Comparison of ENCODE assay signal across 12 cellular contexts in the genomic region with DNA sequence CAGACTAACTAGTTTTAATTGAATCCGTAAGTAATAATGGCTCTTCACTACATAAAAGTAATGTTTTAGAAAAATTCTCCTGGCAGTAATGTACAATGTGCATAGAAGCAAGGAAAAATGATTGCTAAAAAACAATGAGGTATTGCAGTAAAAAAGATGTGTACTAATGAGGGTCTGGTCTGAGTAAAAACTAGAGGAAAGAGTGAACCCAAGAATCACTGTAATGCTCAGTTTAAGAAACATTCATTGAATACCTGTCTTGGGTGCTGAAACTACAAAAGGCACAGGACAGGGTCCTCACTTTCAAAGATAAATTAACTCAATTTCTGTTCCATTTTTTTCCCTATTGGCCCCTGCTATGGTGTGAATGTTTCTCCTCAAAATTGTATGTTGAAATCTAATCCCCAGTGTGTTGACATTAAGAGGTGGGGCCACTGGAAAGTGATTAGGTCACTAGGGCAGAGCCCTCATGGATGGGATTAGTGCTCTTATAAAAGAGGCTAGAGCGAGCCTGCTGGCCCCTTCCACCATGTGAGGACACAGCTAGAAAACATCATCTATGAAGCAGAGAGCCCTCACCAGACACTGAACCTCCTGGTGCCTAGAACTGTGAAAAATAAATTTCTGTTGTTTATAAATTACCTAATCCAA. TPM values are rescaled to one million over a fixed set of nuclear protein-coding genes. Genes with fewer than 3 reads are reported as not detected.
DNase-seq lines count a peak whose midpoint lies in the region; ATAC-seq and TF ChIP-seq lines count a peak whose summit lies in the region.
"Had no signal": no experiment of that assay in that cellular context is flagged by ENCODE, and none has a peak within 500 bp of the region (broad histone marks: within the 10 kb centered on the region; RNA-seq: fewer than 3 reads in every experiment).

No MANE protein-coding gene starts in this region.

- H3K4ac ChIP-seq in H9 (ENCODE audit: low read depth, low read length): no peak overlapping the region

- no peak overlapping the region for H3K18ac ChIP-seq in H9 (ENCODE audit: insufficient read length, low read depth, low read length)

- no peaks in the 10 kb centered on the region for H3K36me3 Mint-ChIP-seq in Calu3 (ENCODE audit: insufficient read depth, unreplicated experiment)
- no peaks in the 10 kb centered on the region for H3K36me3 Mint-ChIP-seq in H9 (ENCODE audit: insufficient read depth in 1 of 3, low read depth in 3 of 3)

- H3K4me3 ChIP-seq in right atrium auricular region: no peak overlapping the region
- H3K4me3 ChIP-seq: body of pancreas had no signal

- no peaks in the 10 kb centered on the region for H3K36me3 ChIP-seq in right atrium auricular region

- no peak overlapping the region for H2BK20ac ChIP-seq in H9 (ENCODE audit: low read depth, low read length, poor library complexity, severe bottlenecking)

- H2AK5ac ChIP-seq in H9 (ENCODE audit: insufficient read length, low read length): no peak overlapping the region

- H4K8ac ChIP-seq in H9 (replicated peaks; ENCODE audit: insufficient read length, low read depth, low read length): no peak overlapping the region

- CTCF ChIA-PET in Calu3 (lab: Charles Lee): interaction anchor here (0.5 to 1.3 kb wide), 3 partner anchors 9 to 58 kb away, joined by 3 to 4 read pairs (median 4); partner anchors contain the start of gene RPS6KA5

- peaks cover 49% of the 10 kb centered on the region for H3K4me1 Mint-ChIP-seq in Calu3 (ENCODE audit: low read depth, unreplicated experiment)
- H3K4me1 Mint-ChIP-seq in H9: peaks cover 0 to 4% of the 10 kb centered on the region in 2 experiments; a peak in 1 of 4 replicates

- H3K9me3 ChIP-seq in right atrium auricular region (no peaks in the 10 kb centered on the region), H9 (ENCODE audit: control insufficient read depth, low read depth, low read length) (no peaks in the 10 kb centered on the region)
- H3K9me3 ChIP-seq: body of pancreas had no signal

- H4K91ac ChIP-seq in H9 (ENCODE audit: insufficient read length, low read depth, low read length): no peak overlapping the region

- no TSS peak for BruUV-seq in Calu3 (replicated peaks; lab: Mats Ljungman, UMichigan)

- no peak overlapping the region for H2BK5ac ChIP-seq in H9 (ENCODE audit: insufficient read length, low read length)

- H4K20me1 ChIP-seq in H9 (ENCODE audit: control insufficient read depth, insufficient read depth, insufficient read length): no peaks in the 10 kb centered on the region

- no peak overlapping the region for H3K56ac ChIP-seq in H9 (ENCODE audit: insufficient read length, low read depth, low read length)

- no peak for TF ChIP-seq CTCF in Calu3 (IDR thresholded peaks at IDR 0.05; ENCODE audit: unreplicated experiment)
- TF ChIP-seq CTCF in right atrium auricular region (IDR thresholded peaks at IDR 0.05): no peak
- TF ChIP-seq CTCF in H9 (conservative IDR thresholded peaks at IDR 0.05): no peak

- peaks cover 0 to 6% of the 10 kb centered on the region in 2 donors for H3K4me1 ChIP-seq in right atrium auricular region
- H3K4me1 ChIP-seq in H9 (ENCODE audit: insufficient read depth, low read length): no peaks in the 10 kb centered on the region

- H2BK15ac ChIP-seq in H9 (ENCODE audit: low read depth, low read length): no peak overlapping the region

- H3K23ac ChIP-seq in H9 (ENCODE audit: insufficient read length, low read depth, low read length): no peak overlapping the region

- no peaks in the 10 kb centered on the region for H3K79me1 ChIP-seq in H9 (ENCODE audit: insufficient read depth, low read depth, low read length, poor library complexity, severe bottlenecking)

- H3K27ac ChIP-seq in right atrium auricular region (peak overlapping the region in 1 of 2 donors; percentile 29), H9 (ENCODE audit: insufficient read length, low read depth, low read length) (no peak overlapping the region)

- DNase-seq in Calu3: peak; percentile 9
- peak; percentile 26 for DNase-seq in NCI-H524 treated with DMSO at 0.1 percent for 48 hours (lab: John Stamatoyannopoulos, UW)
- DNase-seq in right atrium auricular region (ENCODE audit: low spot score): peak; percentile 65
- DNase-seq in UCSD-AML1 (lab: John Stamatoyannopoulos, UW; ENCODE audit: unreplicated experiment): no peak
- DNase-seq in NCI-H2029 (lab: John Stamatoyannopoulos, UW): no peak
- DNase-seq in middle frontal gyrus (ENCODE audit: extremely low spot score, low spot score): no peak
- DNase-seq in H9: no peak
- DNase-seq: DMS79, NCI-H774 had no signal

- no peak overlapping the region for H3K9ac ChIP-seq in H9 (ENCODE audit: extremely low read depth, insufficient read length, low read length)

- H2AFZ ChIP-seq in H9 (ENCODE audit: low read length): no peak overlapping the region

- no peak overlapping the region for H3T11ph ChIP-seq in H9 (ENCODE audit: low read length)

- H2BK120ac ChIP-seq in H9 (ENCODE audit: low read depth, low read length, poor library complexity, severe bottlenecking): no peak overlapping the region

- no peaks in the 10 kb centered on the region for H3K23me2 ChIP-seq in H9 (ENCODE audit: insufficient read length, low read depth, low read length, poor library complexity, severe bottlenecking)

- intact Hi-C loops in Calu3 (cut with micrococcal nuclease; ENCODE audit: unreplicated experiment): loop anchor here (2.0 to 5.0 kb wide), 2 partner anchors 50 to 108 kb away; no protein-coding TSS in a partner anchor

- WGBS in H9 (ENCODE audit: extremely low coverage, insufficient read length, low lambda C conversion rate): no CpG with 5 or more reads among the region's 2 CpGs

- H4K5ac ChIP-seq in H9 (ENCODE audit: insufficient read length, low read depth, low read length): no peak overlapping the region

- peak; percentile 12 for ATAC-seq in GM21390 (IDR thresholded peaks at IDR 0.05; ENCODE audit: unreplicated experiment)
- ATAC-seq: body of pancreas had no signal

- H3K27me3 ChIP-seq in right atrium auricular region (no peaks in the 10 kb centered on the region), H9 (ENCODE audit: insufficient read depth, low read length) (no peaks in the 10 kb centered on the region)
- H3K27me3 ChIP-seq: body of pancreas had no signal

- H3K4me3 Mint-ChIP-seq in Calu3 (ENCODE audit: low read depth, unreplicated experiment): no peak overlapping the region
- H3K4me3 Mint-ChIP-seq in H9: no peak overlapping the region

- H3K27me3 Mint-ChIP-seq in Calu3 (ENCODE audit: unreplicated experiment) (no peaks in the 10 kb centered on the region), H9 (ENCODE audit: low read depth) (no peaks in the 10 kb centered on the region)
- H3K27me3 Mint-ChIP-seq: activated CD4-positive, alpha-beta T cell treated with anti-CD3 and anti-CD28 coated beads, Interleukin-2, amount 10 ng/mL, durations not matched to agents 24 days and 14 days had no signal

- H3K9me3 Mint-ChIP-seq in Calu3 (ENCODE audit: low read depth, unreplicated experiment) (no peaks in the 10 kb centered on the region), H9 (no peaks in the 10 kb centered on the region)

- no peak overlapping the region for H2BK12ac ChIP-seq in H9 (ENCODE audit: insufficient read length, low read depth, low read length)

- no peaks in the 10 kb centered on the region for H3K79me2 ChIP-seq in H9 (ENCODE audit: insufficient read depth, low read length)

- H3K14ac ChIP-seq in H9 (ENCODE audit: insufficient read depth, low read length): no peak overlapping the region

- H3K27ac Mint-ChIP-seq in Calu3 (ENCODE audit: unreplicated experiment) (peak overlapping the region; percentile 19), H9 (no peak overlapping the region)

- no peak overlapping the region for H3K4me2 ChIP-seq in H9 (ENCODE audit: insufficient read depth, insufficient read length, low read length)

RNA-seq across cellular contexts. Expression of gene RPS6KA5, which starts 51.6 kb away (rescaled TPM):
- total RNA-seq in Calu3 (2022) (9.7 and 10.3 TPM in 2 replicates), right atrium auricular region (1 to 10 TPM; 5.3 to 9.6 TPM), H9 (2021) (3.7 and 3.8 TPM in 2 replicates)

Comparison
In these comparisons a context has a peak if more than half of its experiments do, and no peak if none do; other contexts are left out.
1. DNase-seq: peak in Calu3 (single experiment), NCI-H524 treated with DMSO at 0.1 percent for 48 hours (single experiment) and right atrium auricular region (single experiment); none in UCSD-AML1 (single experiment), NCI-H2029 (single experiment), middle frontal gyrus (single experiment) and H9 (single experiment).